ENCODE assay signal across 1 cellular context in genomic region chr9:754150-754931, GRCh38.
TF ChIP-seq lines count a peak whose summit lies in the region.

No MANE protein-coding gene starts in this region.

TF ChIP-seq in IMR-90, 13 proteins besides CTCF, POLR2A, EP300 and RAD21:
- no peak for TF ChIP-seq RCOR1 (IDR thresholded peaks at IDR 0.05; ENCODE audit: insufficient replicate concordance, low read length)
- no peak for TF ChIP-seq MAZ (IDR thresholded peaks at IDR 0.05; ENCODE audit: borderline replicate concordance, low read depth, low read length)
